Comparison of ENCODE assay signal across 9 cellular contexts in genomic region chr18:51074605-51075004, GRCh38. TPM values are rescaled to one million over a fixed set of nuclear protein-coding genes. Genes with fewer than 3 reads are reported as not detected.
DNase-seq lines count a peak whose midpoint lies in the region; ATAC-seq and TF ChIP-seq lines count a peak whose summit lies in the region.
"Had no signal": no experiment of that assay in that cellular context is flagged by ENCODE, and none has a peak within 500 bp of the region (broad histone marks: within the 10 kb centered on the region; RNA-seq: fewer than 3 reads in every experiment).

No MANE protein-coding gene starts in this region.

- peak overlapping the region; percentile 48 for H3K4me2 ChIP-seq in BLaER1

- no peaks in the 10 kb centered on the region for H3K27me3 ChIP-seq in BLaER1
- H3K27me3 ChIP-seq in left lung: no peaks in the 10 kb centered on the region

- H3K27ac ChIP-seq in BLaER1: no peak overlapping the region
- no peak overlapping the region for H3K27ac ChIP-seq in left lung
- no peak overlapping the region for H3K27ac ChIP-seq in substantia nigra (ENCODE audit: low read depth, low read length, poor library complexity, severe bottlenecking)

- no peak overlapping the region for H3K9ac ChIP-seq in BLaER1

- H3K4me3 ChIP-seq in BLaER1 (no peak overlapping the region), left lung (no peak overlapping the region)

- DNase-seq in SIG-M5 treated with dmso at 0.1 percent for 504 hours (lab: John Stamatoyannopoulos, UW; ENCODE audit: unreplicated experiment) (peak; percentile 59), EL (no peak), left lung (no peak), substantia nigra (lab: John Stamatoyannopoulos, UW) (no peak), HT-29 (ENCODE audit: low spot score) (no peak)
- DNase-seq: NCI-H1417 had no signal

- no peak for TF ChIP-seq CTCF in left lung (IDR thresholded peaks at IDR 0.05)

- peak; percentile 82 for ATAC-seq in GM19328 (IDR thresholded peaks at IDR 0.05; ENCODE audit: unreplicated experiment)
- ATAC-seq in HG03045 (IDR thresholded peaks at IDR 0.05; ENCODE audit: unreplicated experiment): peak; percentile 64
- no peak for ATAC-seq in left lung

- H3K4me1 ChIP-seq in BLaER1: peaks cover 16% of the 10 kb centered on the region
- H3K4me1 ChIP-seq in left lung: peaks cover 0 to 8% of the 10 kb centered on the region in 2 donors

- H3K36me3 ChIP-seq in BLaER1 (peaks cover 88% of the 10 kb centered on the region), left lung (peaks cover 0 to 49% of the 10 kb centered on the region in 2 donors)

- intact Hi-C loops in left lung (cut with DNase I): no loop called here

- H4K20me1 ChIP-seq in BLaER1: peaks cover 61% of the 10 kb centered on the region

- H3K9me3 ChIP-seq in BLaER1: no peaks in the 10 kb centered on the region
- H3K9me3 ChIP-seq in left lung: no peaks in the 10 kb centered on the region

RNA-seq across cellular contexts. Expression of gene SMAD4, which starts 44.6 kb away (rescaled TPM):
- total RNA-seq in left lung: 10 to 100 TPM; 90.7 to 92.2 TPM
- 6.7 and 7.2 TPM in 2 replicates for total RNA-seq in HT-29 (2014; rRNA removed; shearing (Covaris generic))

Comparison
In these comparisons a context has a peak if more than half of its experiments do, and no peak if none do; other contexts are left out.
1. RNA of gene SMAD4, which starts 44.6 kb away (total RNA-seq): 90.7 to 92.2 TPM in left lung; 6.7 to 7.2 TPM in HT-29; every median in the first group is over 10 times any median in the second.